ENCODE assay signal across 25 cellular contexts in the genomic region with DNA sequence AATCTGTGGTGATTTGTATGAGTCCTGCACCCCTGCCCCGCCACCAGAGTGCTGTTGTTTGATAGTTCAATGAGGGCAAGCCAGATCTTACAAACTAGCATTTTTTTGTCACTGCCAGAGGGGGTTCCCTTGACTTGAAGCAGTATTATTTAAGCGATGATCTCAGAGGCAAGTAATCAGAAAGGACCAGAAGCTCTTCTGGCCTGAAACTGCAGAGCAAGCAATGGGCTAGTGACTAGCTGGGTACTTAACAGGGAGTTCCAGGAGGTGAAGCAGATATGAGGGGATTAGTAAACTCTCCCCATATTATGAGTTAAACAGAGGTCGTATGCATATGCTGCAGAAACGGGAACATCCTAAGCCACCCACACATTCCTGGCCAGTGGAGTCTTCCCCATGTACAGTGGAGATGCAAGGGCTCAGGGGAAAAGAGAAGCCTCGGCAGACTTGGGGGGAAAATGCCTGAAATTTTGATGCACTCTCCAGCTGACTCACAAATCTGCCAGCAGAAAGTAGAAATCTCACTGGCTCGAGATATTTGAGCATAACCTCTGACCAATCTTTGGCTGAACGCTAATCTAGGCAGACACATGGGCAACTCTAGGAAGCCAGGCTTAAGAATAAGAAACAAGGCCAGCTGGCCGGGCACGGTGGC.
"Had no signal": no experiment of that assay in that cellular context is flagged by ENCODE, and none has a peak within 500 bp of the region (broad histone marks: within the 10 kb centered on the region; RNA-seq: fewer than 3 reads in every experiment).

No MANE protein-coding gene starts in this region.

- H3K9me3 ChIP-seq: esophagus muscularis mucosa, mucosa of descending colon, psoas muscle, spleen, tibial artery, uterus had no signal

- H2AFZ ChIP-seq: hepatocyte, neural progenitor cell had no signal

- DNase-seq: activated B cell treated with CpG ODN at 0.5 μM for 24 hours; activated CD4-positive, alpha-beta T cell treated with anti-CD3 and anti-CD28 coated beads for 4 hours; activated CD8-positive, alpha-beta T cell treated with anti-CD3 and anti-CD28 coated beads for 36 hours; activated effector memory CD4-positive, alpha-beta T cell treated with Interleukin-2 at 50 U/mL for 16 hours; activated naive CD4-positive, alpha-beta T cell treated with anti-CD3 and anti-CD28 coated beads, Interleukin-2, amount 10 ng/mL, durations not matched to agents 7 days and 5 days; activated naive CD8-positive, alpha-beta T cell treated with anti-CD3 and anti-CD28 coated beads, Interleukin-2, amount 50 U/mL, for 24 hours; activated T-cell treated with anti-CD3 and anti-CD28 coated beads, Interleukin-2, amount 50 U/mL, for 4 hours; anterior cingulate cortex; effector memory CD4-positive, alpha-beta T cell; left cardiac atrium; mesenchymal stem cell; mucosa of descending colon; naive thymus-derived CD4-positive, alpha-beta T cell; psoas muscle; spleen; stimulated activated CD8-positive, alpha-beta memory T cell treated with anti-CD3 and anti-CD28 coated beads, Interleukin-4, amount 100 ng/mL, for 48 hours; stimulated activated naive CD4-positive, alpha-beta T cell treated with Interleukin-2 at 50 U/mL for 16 hours; tibial artery; uterus had no signal

- H3K27ac ChIP-seq: esophagus muscularis mucosa, hepatocyte, neural progenitor cell, psoas muscle, spleen, tibial artery, uterus had no signal

- H3K4me3 ChIP-seq: esophagus muscularis mucosa, hepatocyte, mucosa of descending colon, neural progenitor cell, psoas muscle, spleen, tibial artery, uterus had no signal

- H3K9ac ChIP-seq: neural progenitor cell had no signal

- H3K36me3 Mint-ChIP-seq: neural progenitor cell had no signal

- H3K4me1 Mint-ChIP-seq: activated B cell treated with CpG ODN at 0.5 μM for 24 hours; activated naive CD8-positive, alpha-beta T cell treated with anti-CD3 and anti-CD28 coated beads, Interleukin-2, amount 50 U/mL, for 24 hours had no signal

- H3K4me2 ChIP-seq: hepatocyte, neural progenitor cell had no signal

- H3K27me3 Mint-ChIP-seq: activated CD8-positive, alpha-beta T cell treated with anti-CD3 and anti-CD28 coated beads for 36 hours; activated naive CD8-positive, alpha-beta T cell treated with anti-CD3 and anti-CD28 coated beads, Interleukin-2, amount 50 U/mL, for 24 hours; naive thymus-derived CD4-positive, alpha-beta T cell had no signal

- H3K79me2 ChIP-seq: hepatocyte had no signal

- H3K9me3 Mint-ChIP-seq: activated CD8-positive, alpha-beta T cell treated with anti-CD3 and anti-CD28 coated beads for 36 hours; activated naive CD4-positive, alpha-beta T cell treated with anti-CD3 and anti-CD28 coated beads, Interleukin-2, amount 10 ng/mL, durations not matched to agents 7 days and 5 days; activated naive CD8-positive, alpha-beta T cell treated with anti-CD3 and anti-CD28 coated beads, Interleukin-2, amount 50 U/mL, for 24 hours; activated T-cell treated with anti-CD3 and anti-CD28 coated beads, Interleukin-2, amount 50 U/mL, for 4 hours; naive thymus-derived CD4-positive, alpha-beta T cell had no signal

- H3K36me3 ChIP-seq: esophagus muscularis mucosa, neural progenitor cell, spleen, tibial artery, uterus had no signal

- H3K27me3 ChIP-seq: esophagus muscularis mucosa, hepatocyte, neural progenitor cell, spleen, tibial artery, uterus had no signal

- H3K27ac Mint-ChIP-seq: activated B cell treated with CpG ODN at 0.5 μM for 24 hours; activated CD8-positive, alpha-beta T cell treated with anti-CD3 and anti-CD28 coated beads for 36 hours; activated naive CD4-positive, alpha-beta T cell treated with anti-CD3 and anti-CD28 coated beads, Interleukin-2, amount 10 ng/mL, durations not matched to agents 7 days and 5 days; activated naive CD8-positive, alpha-beta T cell treated with anti-CD3 and anti-CD28 coated beads, Interleukin-2, amount 50 U/mL, for 24 hours; neural progenitor cell had no signal

- ATAC-seq: activated CD8-positive, alpha-beta T cell treated with anti-CD3 and anti-CD28 coated beads for 36 hours; activated naive CD8-positive, alpha-beta T cell treated with anti-CD3 and anti-CD28 coated beads, Interleukin-2, amount 50 U/mL, for 24 hours; activated T-cell treated with anti-CD3 and anti-CD28 coated beads, Interleukin-2, amount 50 U/mL, for 4 hours; left cardiac atrium; mucosa of descending colon; naive thymus-derived CD4-positive, alpha-beta T cell; psoas muscle; sciatic nerve had no signal

- H3K4me3 Mint-ChIP-seq: activated B cell treated with CpG ODN at 0.5 μM for 24 hours; activated CD8-positive, alpha-beta T cell treated with anti-CD3 and anti-CD28 coated beads for 36 hours; activated naive CD4-positive, alpha-beta T cell treated with anti-CD3 and anti-CD28 coated beads, Interleukin-2, amount 10 ng/mL, durations not matched to agents 7 days and 5 days; activated naive CD8-positive, alpha-beta T cell treated with anti-CD3 and anti-CD28 coated beads, Interleukin-2, amount 50 U/mL, for 24 hours; activated T-cell treated with anti-CD3 and anti-CD28 coated beads, Interleukin-2, amount 50 U/mL, for 4 hours; naive thymus-derived CD4-positive, alpha-beta T cell; neural progenitor cell had no signal

- H3K4me1 ChIP-seq: esophagus muscularis mucosa, neural progenitor cell, psoas muscle, spleen, tibial artery, uterus had no signal

- FAIRE-seq: endothelial cell of umbilical vein, islet of Langerhans had no signal
